In genomic region chr17:80036715-80037477, GRCh38 we compare ENCODE assay signal across 8 cellular contexts. TPM values are rescaled to one million over a fixed set of nuclear protein-coding genes. Genes with fewer than 3 reads are reported as not detected.
DNase-seq lines count a peak whose midpoint lies in the region; ATAC-seq and TF ChIP-seq lines count a peak whose summit lies in the region.

No MANE protein-coding gene starts in this region.

- DNase-seq in ELR (ENCODE audit: low read depth) (peak; percentile 62), NCI-H146 treated with DMSO at 0.1 percent for 48 hours (lab: John Stamatoyannopoulos, UW; ENCODE audit: unreplicated experiment) (peak; percentile 67), epithelial cell of proximal tubule (ENCODE audit: low read depth) (no peak), tibial artery (no peak), LoVo (ENCODE audit: low spot score) (no peak)
- peak; percentile 5 to 11 for DNase-seq in activated CD4-positive, alpha-beta T cell treated with anti-CD3 and anti-CD28 coated beads, Interleukin-2, amount 50 U/mL, for 4 hours

- H3K9me3 ChIP-seq in muscle layer of duodenum (ENCODE audit: control insufficient read depth in 1 of 2, low read length in 2 of 2) (no peaks in the 10 kb centered on the region), tibial artery (no peaks in the 10 kb centered on the region)

- H3K4me1 ChIP-seq in muscle layer of duodenum (ENCODE audit: control insufficient read depth in 1 of 2, insufficient read depth in 2 of 2, low read length in 2 of 2), result peaks cover 0 to 3% of the 10 kb centered on the region in 2 donors
- H3K4me1 ChIP-seq in tibial artery, result peaks cover 0 to 21% (median 11%) of the 10 kb centered on the region in 4 donors

- H3K4me3 ChIP-seq in epithelial cell of proximal tubule (ENCODE audit: low read depth, low read length) (peak overlapping the region; percentile 94), muscle layer of duodenum (ENCODE audit: low read depth in 1 of 2, low read length in 2 of 2) (peak overlapping the region; percentile 69 to 91), tibial artery (peak overlapping the region; percentile 69 to 71)

- H3K27me3 ChIP-seq in muscle layer of duodenum (ENCODE audit: low read depth, low read length) (no peaks in the 10 kb centered on the region), tibial artery (no peaks in the 10 kb centered on the region)

- ATAC-seq in GM21717 (IDR thresholded peaks at IDR 0.05; ENCODE audit: unreplicated experiment), result no peak

- no peak for TF ChIP-seq CTCF in epithelial cell of proximal tubule (conservative IDR thresholded peaks at IDR 0.05; ENCODE audit: low read depth, low read length)
- no peak for TF ChIP-seq CTCF in tibial artery (IDR thresholded peaks at IDR 0.05)

- intact Hi-C loops in tibial artery (cut with DNase I; ENCODE audit: low total_unique reads), result no loop called here

- H3K27ac ChIP-seq in muscle layer of duodenum (ENCODE audit: low read length), result peak overlapping the region; percentile 51
- H3K27ac ChIP-seq in tibial artery, result peak overlapping the region; percentile 85 to 91

- H3K36me3 ChIP-seq in muscle layer of duodenum (ENCODE audit: control insufficient read depth in 1 of 2, insufficient read depth in 2 of 2, low read length in 2 of 2), result peaks cover 0 to 15% of the 10 kb centered on the region in 2 donors
- H3K36me3 ChIP-seq in tibial artery, result peaks cover 0 to 13% (median 0%) of the 10 kb centered on the region in 3 donors

RNA-seq across cellular contexts. Expression of gene CCDC40, which starts 0.5 kb away (rescaled TPM):
- 1.3 and 2.2 TPM in 2 replicates for total RNA-seq in epithelial cell of proximal tubule

RNA-seq across cellular contexts. Expression of gene TBC1D16, which starts 1.2 kb away (rescaled TPM):
- total RNA-seq in epithelial cell of proximal tubule, result 19.9 and 25.7 TPM in 2 replicates

Comparison
In these comparisons a context has a peak if more than half of its experiments do, and no peak if none do; other contexts are left out.
1. DNase-seq: peak in ELR (single experiment), NCI-H146 treated with DMSO at 0.1 percent for 48 hours (single experiment) and activated CD4-positive, alpha-beta T cell treated with anti-CD3 and anti-CD28 coated beads, Interleukin-2, amount 50 U/mL, for 4 hours (2 of 2); none in epithelial cell of proximal tubule (single experiment), tibial artery (0 of 2) and LoVo (single experiment).
2. Peak in every context shown above with its lines, with median percentiles within 50 percentile points of each other: H3K4me3 ChIP-seq.